24 cellular contexts compared by ENCODE assay signal in genomic region chr15:56019060-56019793, GRCh38. TPM values are rescaled to one million over a fixed set of nuclear protein-coding genes. Genes with fewer than 3 reads are reported as not detected.
DNase-seq lines count a peak whose midpoint lies in the region; ATAC-seq and TF ChIP-seq lines count a peak whose summit lies in the region.
"Had no signal": no experiment of that assay in that cellular context is flagged by ENCODE, and none has a peak within 500 bp of the region (broad histone marks: within the 10 kb centered on the region; RNA-seq: fewer than 3 reads in every experiment).

No MANE protein-coding gene starts in this region.

- H3K9me3 ChIP-seq in HEK293 (ENCODE audit: control insufficient read depth, insufficient read depth, low read depth, low read length) (no peaks in the 10 kb centered on the region), RWPE2 (ENCODE audit: severe bottlenecking) (no peaks in the 10 kb centered on the region)
- H3K9me3 ChIP-seq: tibial artery had no signal

- H3K4me3 ChIP-seq in HEK293 (ENCODE audit: low read depth, low read length) (peak overlapping the region; percentile 63), RWPE2 (ENCODE audit: severe bottlenecking) (peak overlapping the region; percentile 40)
- H3K4me3 ChIP-seq: tibial artery had no signal

- peaks cover 6% of the 10 kb centered on the region for H3K9me3 Mint-ChIP-seq in Calu3 (ENCODE audit: low read depth, unreplicated experiment)

- peak; percentile 55 for DNase-seq in Calu3
- DNase-seq in RWPE2 (ENCODE audit: low spot score): peak; percentile 92
- no peak for DNase-seq in LoVo (ENCODE audit: low spot score)
- no peak for DNase-seq in DMS153 (lab: John Stamatoyannopoulos, UW)
- DNase-seq in dedifferentiated amniotic fluid mesenchymal stem cell (ENCODE audit: extremely low spot score): no peak
- DNase-seq: activated CD4-positive, CD25-positive, alpha-beta regulatory T cell; activated naive CD8-positive, alpha-beta T cell treated with anti-CD3 and anti-CD28 coated beads, Interleukin-2, amount 50 U/mL, for 24 hours; activated T-cell treated with anti-CD3 and anti-CD28 coated beads, Interleukin-2, amount 50 U/mL, for 72 hours; CD4-positive, alpha-beta T cell; kidney glomerular epithelial cell; naive thymus-derived CD4-positive, alpha-beta T cell; NCI-H1436 treated with DMSO at 0.1 percent for 48 hours; NCI-H2171 treated with DMSO at 0.1 percent for 48 hours; NK-92 treated with Interleukin-12 subunit alpha and Interleukin-12 subunit beta, amount 100 ng/mL, for 24 hours; Right ventricle myocardium superior; stimulated activated CD4-positive, alpha-beta T cell treated with anti-CD3 and anti-CD28 coated beads, Interleukin-2, amount 100 ng/mL, for 24 hours; stimulated activated naive CD4-positive, alpha-beta T cell treated with Interleukin-2 at 50 U/mL for 16 hours; tibial artery had no signal

- peak overlapping the region; percentile 64 for H3K4me3 Mint-ChIP-seq in Calu3 (ENCODE audit: low read depth, unreplicated experiment)
- H3K4me3 Mint-ChIP-seq: activated naive CD8-positive, alpha-beta T cell treated with anti-CD3 and anti-CD28 coated beads, Interleukin-2, amount 50 U/mL, for 24 hours; activated T-cell treated with anti-CD3 and anti-CD28 coated beads, Interleukin-2, amount 50 U/mL, for 72 hours; CD4-positive, alpha-beta T cell; dendritic cell treated with granulocyte-macrophage colony-stimulating factor and Interleukin-4, amounts not matched to agents 40 ng/mL and 50 ng/mL, for 4 days; memory B cell; naive thymus-derived CD4-positive, alpha-beta T cell had no signal

- no peak for TF ChIP-seq CTCF in Calu3 (IDR thresholded peaks at IDR 0.05; ENCODE audit: unreplicated experiment)
- TF ChIP-seq CTCF in HEK293 (tag by site-specific recombination; IDR thresholded peaks at IDR 0.05): no peak
- TF ChIP-seq CTCF in RWPE2 (IDR thresholded peaks at IDR 0.05; ENCODE audit: poor library complexity, severe bottlenecking): no peak

- no peaks in the 10 kb centered on the region for H3K27me3 Mint-ChIP-seq in Calu3 (ENCODE audit: unreplicated experiment)
- H3K27me3 Mint-ChIP-seq: dendritic cell treated with granulocyte-macrophage colony-stimulating factor and Interleukin-4, amounts not matched to agents 40 ng/mL and 50 ng/mL, for 4 days had no signal

- H3K36me3 Mint-ChIP-seq in Calu3 (ENCODE audit: insufficient read depth, unreplicated experiment): peaks cover 27% of the 10 kb centered on the region

- CTCF ChIA-PET in Calu3 (lab: Charles Lee) (interaction anchor here (0.9 to 1.8 kb wide), 4 partner anchors 10 to 471 kb away, joined by 3 to 5 read pairs (median 4); no protein-coding TSS in a partner anchor), HEK293 (lab: Yijun Ruan, JAX) (interaction anchor here (0.7 to 2.3 kb wide), 7 partner anchors 9 to 226 kb away, joined by 3 to 8 read pairs (median 5); no protein-coding TSS in a partner anchor)

- ATAC-seq in RWPE2 (ENCODE audit: low read depth) (peak; percentile 94), esophagus mucosa (peak; percentile 62), HG03439 (IDR thresholded peaks at IDR 0.05; ENCODE audit: unreplicated experiment) (no peak)
- ATAC-seq: activated naive CD8-positive, alpha-beta T cell treated with anti-CD3 and anti-CD28 coated beads, Interleukin-2, amount 50 U/mL, for 24 hours; activated T-cell treated with anti-CD3 and anti-CD28 coated beads, Interleukin-2, amount 50 U/mL, for 72 hours; naive thymus-derived CD4-positive, alpha-beta T cell had no signal

- peak overlapping the region; percentile 32 for H3K27ac Mint-ChIP-seq in Calu3 (ENCODE audit: unreplicated experiment)
- H3K27ac Mint-ChIP-seq: activated naive CD8-positive, alpha-beta T cell treated with anti-CD3 and anti-CD28 coated beads, Interleukin-2, amount 50 U/mL, for 24 hours; activated T-cell treated with anti-CD3 and anti-CD28 coated beads, Interleukin-2, amount 50 U/mL, for 72 hours; CD4-positive, alpha-beta T cell; dendritic cell treated with granulocyte-macrophage colony-stimulating factor and Interleukin-4, amounts not matched to agents 40 ng/mL and 50 ng/mL, for 4 days; memory B cell; naive thymus-derived CD4-positive, alpha-beta T cell had no signal

- H3K36me3 ChIP-seq in HEK293 (ENCODE audit: control insufficient read depth in 2 of 2, insufficient read depth in 1 of 2, low read length in 2 of 2): no peaks in the 10 kb centered on the region
- H3K36me3 ChIP-seq in RWPE2 (ENCODE audit: low read depth): no peaks in the 10 kb centered on the region; the same call in 1 of the 2 replicates
- H3K36me3 ChIP-seq: tibial artery had no signal

- intact Hi-C loops in Calu3 (cut with micrococcal nuclease; ENCODE audit: unreplicated experiment): loop anchor here (5.0 kb wide), 1 partner anchor 33 kb away; no protein-coding TSS in a partner anchor

- POLR2A ChIA-PET in HEK293 (lab: Yijun Ruan, JAX): interaction anchor here (1.2 to 1.5 kb wide), 3 partner anchors 18 to 25 kb away, joined by 4 read pairs; partner anchors contain the start of gene NEDD4

- no peaks in the 10 kb centered on the region for H3K27me3 ChIP-seq in RWPE2 (ENCODE audit: insufficient read depth, poor library complexity, severe bottlenecking)
- H3K27me3 ChIP-seq: tibial artery had no signal

- H3K4me1 ChIP-seq in HEK293 (ENCODE audit: control insufficient read depth, insufficient read depth, low read length) (peaks cover 2% of the 10 kb centered on the region; the same call in 1 of the 2 replicates), RWPE2 (ENCODE audit: insufficient read depth, poor library complexity, severe bottlenecking) (peaks cover 40% of the 10 kb centered on the region)
- H3K4me1 ChIP-seq: parathyroid adenoma, tibial artery had no signal

- TSS peak; percentile 60 for BruUV-seq in Calu3 (replicated peaks; lab: Mats Ljungman, UMichigan)

- peak overlapping the region; percentile 21; the same call in 1 of the 2 replicates for H3K27ac ChIP-seq in HEK293 (ENCODE audit: extremely low read depth, low read depth, low read length)
- peak overlapping the region; percentile 85 for H3K27ac ChIP-seq in RWPE2 (ENCODE audit: poor library complexity, severe bottlenecking)
- H3K27ac ChIP-seq: parathyroid adenoma, tibial artery had no signal

- H3K4me1 Mint-ChIP-seq in Calu3 (ENCODE audit: low read depth, unreplicated experiment): peaks cover 16% of the 10 kb centered on the region
- H3K4me1 Mint-ChIP-seq: naive thymus-derived CD4-positive, alpha-beta T cell had no signal

TF ChIP-seq in HEK293, 187 proteins besides CTCF, POLR2A, EP300 and RAD21 (continues in another document):
- TF ChIP-seq IKZF3 (tag by site-specific recombination; IDR thresholded peaks at IDR 0.05) (0 out of 2 replicates have a peak, but pooled peaks have one; percentile 51), ZBTB17 (tag by site-specific recombination; IDR thresholded peaks at IDR 0.05) (0 out of 2 replicates have a peak, but pooled peaks have one; percentile 47), ZNF624 (tag by site-specific recombination; IDR thresholded peaks at IDR 0.05) (no peak), BCL11B (tag by site-specific recombination; IDR thresholded peaks at IDR 0.05; ENCODE audit: low read depth) (no peak), WT1 (tag by site-specific recombination; IDR thresholded peaks at IDR 0.05) (no peak), KLF8 (tag by site-specific recombination; IDR thresholded peaks at IDR 0.05) (no peak), PRDM1 (tag by site-specific recombination; IDR thresholded peaks at IDR 0.05) (peak; percentile 70), KLF10 (tag by site-specific recombination; IDR thresholded peaks at IDR 0.05) (peak; percentile 70), ZNF394 (tag by site-specific recombination; IDR thresholded peaks at IDR 0.05; ENCODE audit: borderline replicate concordance) (no peak), PRDM2 (tag by site-specific recombination; IDR thresholded peaks at IDR 0.05; ENCODE audit: borderline replicate concordance) (no peak), ZNF558 (tag by site-specific recombination; IDR thresholded peaks at IDR 0.05) (no peak), ZNF292 (tag by site-specific recombination; IDR thresholded peaks at IDR 0.05; ENCODE audit: borderline replicate concordance, low read depth) (no peak)

RNA-seq across cellular contexts. Expression of gene NEDD4, which starts 25.8 kb away (rescaled TPM):
- total RNA-seq in Calu3 (2022) (48.0 and 56.8 TPM in 2 replicates), esophagus mucosa (9.3 TPM)

Comparison
In these comparisons a context has a peak if more than half of its experiments do, and no peak if none do; other contexts are left out.
1. DNase-seq: peak in Calu3 (single experiment) and RWPE2 (single experiment); none in LoVo (single experiment), DMS153 (single experiment) and dedifferentiated amniotic fluid mesenchymal stem cell (single experiment).